28 cellular contexts compared by ENCODE assay signal in genomic region chr3:54781728-54782127, GRCh38.
DNase-seq lines count a peak whose midpoint lies in the region; ATAC-seq and TF ChIP-seq lines count a peak whose summit lies in the region.
"Had no signal": no experiment of that assay in that cellular context is flagged by ENCODE, and none has a peak within 500 bp of the region (broad histone marks: within the 10 kb centered on the region; RNA-seq: fewer than 3 reads in every experiment).

No MANE protein-coding gene starts in this region.

- DNase-seq in AG04450 (ENCODE audit: low read depth, low spot score) (no peak), GM23338 (ENCODE audit: low spot score) (peak; percentile 62), RPMI8226 (peak; percentile 61), iPS-NIHi7 (ENCODE audit: extremely low spot score) (peak; percentile 40), MV-4-11 (lab: John Stamatoyannopoulos, UW) (no peak), osteocyte (ENCODE audit: extremely low spot score, unreplicated experiment) (no peak)
- no peak for DNase-seq in activated CD4-positive, CD25-positive, alpha-beta regulatory T cell (lab: John Stamatoyannopoulos, UW)
- DNase-seq: AML-193; CD4-positive, alpha-beta T cell; DMS79; EL; GF-D8; GOT3; NCI-H1092; NCI-H1417 treated with DMSO at 0.1 percent for 48 hours; NCI-H1694 treated with DMSO at 0.1 percent for 48 hours; NCI-H2081 treated with DMSO at 0.1 percent for 48 hours; NCI-H2171 treated with DMSO at 0.1 percent for 48 hours; NCI-H345; NCI-H510A treated with DMSO at 0.1 percent for 48 hours; NCI-H748 treated with DMSO at 0.1 percent for 48 hours; SHP77; T-cell had no signal

- H3K4me3 Mint-ChIP-seq in GM23338: no peak overlapping the region
- no peak overlapping the region for H3K4me3 Mint-ChIP-seq in osteocyte (ENCODE audit: unreplicated experiment)
- H3K4me3 Mint-ChIP-seq: CD4-positive, alpha-beta T cell; T-cell had no signal

- CTCF ChIA-PET in AG04450 (lab: Charles Lee): interaction anchor here (0.8 kb wide), 1 partner anchor 9 kb away, joined by 3 read pairs; no protein-coding TSS in a partner anchor

- H3K4me2 ChIP-seq in GM23338: no peak overlapping the region
- H3K4me2 ChIP-seq: BLaER1 treated with 17β-estradiol and CSF1 and Interleukin-3, amounts not matched to agents 10 nM and 100 nM had no signal

- H3K4me3 ChIP-seq in AG04450 (ENCODE audit: low read depth, low read length) (no peak overlapping the region), GM23338 (no peak overlapping the region)
- H3K4me3 ChIP-seq: BLaER1 treated with 17β-estradiol and CSF1 and Interleukin-3, amounts not matched to agents 10 nM and 100 nM; K562 had no signal

- no peak overlapping the region for H3K27ac ChIP-seq in AG04450 (ENCODE audit: low read depth, low read length)
- no peak overlapping the region for H3K27ac ChIP-seq in GM23338 (ENCODE audit: low read depth)
- H3K27ac ChIP-seq: BLaER1 treated with 17β-estradiol and CSF1 and Interleukin-3, amounts not matched to agents 10 nM and 100 nM; RWPE1 had no signal

- H3K36me3 ChIP-seq in GM23338 (ENCODE audit: insufficient read depth): no peaks in the 10 kb centered on the region
- H3K36me3 ChIP-seq: BLaER1 treated with 17β-estradiol and CSF1 and Interleukin-3, amounts not matched to agents 10 nM and 100 nM had no signal

- TF ChIP-seq CTCF in AG04450 (IDR thresholded peaks at IDR 0.05; ENCODE audit: low read depth, low read length): peak; percentile 24; the same call in 1 of the 2 replicates
- peak; percentile 30 to 46; a peak in 3 of 4 replicates for TF ChIP-seq CTCF in GM23338 (conservative IDR thresholded peaks at IDR 0.05; ENCODE audit: low read depth in 2 of 2)
- TF ChIP-seq CTCF in osteocyte (IDR thresholded peaks at IDR 0.05): no peak

- peaks cover 6% of the 10 kb centered on the region; the same call in 1 of the 2 replicates for H3K4me1 ChIP-seq in GM23338 (ENCODE audit: insufficient read depth)
- H3K4me1 ChIP-seq: BLaER1 treated with 17β-estradiol and CSF1 and Interleukin-3, amounts not matched to agents 10 nM and 100 nM had no signal

- H3K27ac Mint-ChIP-seq in GM23338 (no peak overlapping the region), osteocyte (ENCODE audit: unreplicated experiment) (no peak overlapping the region)
- H3K27ac Mint-ChIP-seq: CD4-positive, alpha-beta T cell; T-cell had no signal

- H3K9me2 ChIP-seq in GM23338 (ENCODE audit: insufficient read depth): peaks cover 11% of the 10 kb centered on the region

- H3K9me3 Mint-ChIP-seq in GM23338 (no peaks in the 10 kb centered on the region), osteocyte (ENCODE audit: unreplicated experiment) (no peaks in the 10 kb centered on the region)
- H3K9me3 Mint-ChIP-seq: CD4-positive, alpha-beta T cell had no signal

- no peaks in the 10 kb centered on the region for H4K20me1 ChIP-seq in GM23338 (replicated peaks; ENCODE audit: insufficient read depth)
- H4K20me1 ChIP-seq: BLaER1 treated with 17β-estradiol and CSF1 and Interleukin-3, amounts not matched to agents 10 nM and 100 nM had no signal

- H3K9me3 ChIP-seq in AG04450 (ENCODE audit: control insufficient read depth, insufficient read depth, low read length): no peaks in the 10 kb centered on the region
- H3K9me3 ChIP-seq: BLaER1 treated with 17β-estradiol and CSF1 and Interleukin-3, amounts not matched to agents 10 nM and 100 nM had no signal

- no peaks in the 10 kb centered on the region for H3K27me3 Mint-ChIP-seq in GM23338 (ENCODE audit: insufficient read depth, low read depth, poor library complexity)
- H3K27me3 Mint-ChIP-seq in osteocyte (ENCODE audit: unreplicated experiment): peaks cover 6% of the 10 kb centered on the region
- H3K27me3 Mint-ChIP-seq: CD4-positive, alpha-beta T cell had no signal

- peaks cover 7% of the 10 kb centered on the region for H3K27me3 ChIP-seq in AG04450 (ENCODE audit: control insufficient read depth, insufficient read depth, low read length)
- H3K27me3 ChIP-seq in GM23338 (ENCODE audit: insufficient read depth): no peaks in the 10 kb centered on the region
- H3K27me3 ChIP-seq: BLaER1 treated with 17β-estradiol and CSF1 and Interleukin-3, amounts not matched to agents 10 nM and 100 nM had no signal

- ATAC-seq in GM23338 (peak; percentile 72), HG02571 (IDR thresholded peaks at IDR 0.05; ENCODE audit: unreplicated experiment) (no peak)
- ATAC-seq: HepG2, K562, T-cell had no signal

- H3K36me3 Mint-ChIP-seq in GM23338 (ENCODE audit: low read depth): peaks cover 2% of the 10 kb centered on the region; the same call in 2 of the 3 replicates
- no peaks in the 10 kb centered on the region for H3K36me3 Mint-ChIP-seq in osteocyte (ENCODE audit: unreplicated experiment)
- H3K36me3 Mint-ChIP-seq: T-cell had no signal

- peaks cover 11% of the 10 kb centered on the region; the same call in 2 of the 3 replicates for H3K4me1 Mint-ChIP-seq in GM23338
- H3K4me1 Mint-ChIP-seq in osteocyte (ENCODE audit: unreplicated experiment): no peaks in the 10 kb centered on the region
- H3K4me1 Mint-ChIP-seq: T-cell had no signal

- H3F3A ChIP-seq in GM23338 (replicated peaks; ENCODE audit: low read depth): no peaks in the 10 kb centered on the region

- H3K79me2 ChIP-seq in GM23338 (replicated peaks; ENCODE audit: insufficient read depth): no peaks in the 10 kb centered on the region

- no peak overlapping the region for H2AFZ ChIP-seq in GM23338

- POLR2A ChIA-PET in AG04450 (lab: Yijun Ruan, JAX): interaction anchor here (0.8 kb wide), 1 partner anchor 26 kb away, joined by 3 read pairs; no protein-coding TSS in a partner anchor

TF ChIP-seq in GM23338, 12 proteins besides CTCF, POLR2A, EP300 and RAD21 (continues in another document):
- TF ChIP-seq POLR2AphosphoS5 (IDR thresholded peaks at IDR 0.05; ENCODE audit: low read depth) (no peak), EZH2 (IDR thresholded peaks at IDR 0.05; ENCODE audit: low read depth, unreplicated experiment) (no peak), STAT1 (IDR thresholded peaks at IDR 0.05; ENCODE audit: unreplicated experiment) (no peak), ETS1 (IDR thresholded peaks at IDR 0.05) (no peak), REST (IDR thresholded peaks at IDR 0.05; ENCODE audit: unreplicated experiment) (no peak), JUNB (IDR thresholded peaks at IDR 0.05; ENCODE audit: unreplicated experiment) (no peak), NANOG (IDR thresholded peaks at IDR 0.05; ENCODE audit: borderline replicate concordance) (no peak)

Comparison
In these comparisons a context has a peak if more than half of its experiments do, and no peak if none do; other contexts are left out.
1. DNase-seq: peak in GM23338 (single experiment), RPMI8226 (single experiment) and iPS-NIHi7 (single experiment); none in AG04450 (single experiment), MV-4-11 (single experiment), activated CD4-positive, CD25-positive, alpha-beta regulatory T cell (0 of 4) and osteocyte (single experiment).